Comparison of ENCODE assay signal across 2 cellular contexts in the genomic region with DNA sequence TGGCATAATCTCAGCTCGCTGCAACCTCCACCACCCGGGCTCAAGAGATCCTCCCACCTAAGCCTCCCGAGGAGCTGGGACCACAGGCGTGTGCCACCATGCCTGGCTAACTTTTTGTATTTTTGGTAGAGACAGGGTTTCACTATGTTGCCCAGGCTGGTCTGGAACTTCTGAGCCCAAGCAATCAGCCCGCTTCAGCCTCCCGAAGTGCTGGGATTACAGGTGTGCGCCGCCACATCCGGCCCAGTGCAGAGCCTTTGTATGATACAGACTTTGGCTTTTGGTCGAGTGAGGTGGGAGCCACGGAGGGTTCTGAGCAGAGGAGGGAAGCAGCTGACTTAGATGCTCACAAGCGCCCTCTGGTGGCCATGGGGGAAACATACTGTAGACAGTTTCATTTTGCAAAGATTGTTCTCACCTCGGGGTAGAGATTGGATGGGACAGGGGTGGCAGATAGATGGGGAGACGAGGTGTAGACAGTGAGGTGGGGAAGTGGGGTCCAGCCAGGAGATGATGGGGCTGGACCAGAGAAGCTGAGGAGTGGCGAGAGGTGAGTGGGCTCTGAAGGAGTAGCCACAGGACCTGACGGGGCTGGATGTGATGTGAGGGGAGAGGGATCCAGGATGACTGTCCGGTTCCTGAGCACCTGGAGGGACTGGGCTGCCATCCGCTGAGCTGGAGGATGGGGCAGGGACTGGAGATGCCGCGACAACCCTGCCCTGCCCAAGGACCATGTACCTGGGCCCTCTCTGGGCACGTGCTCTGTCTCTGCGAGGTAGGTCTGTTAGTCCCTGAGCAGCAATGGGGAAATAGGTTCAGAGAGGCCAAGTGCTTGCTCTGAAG.
A peak's percentile ranks its signal among the peaks of the same experiment; 100 is the strongest.
TF ChIP-seq lines count a peak whose summit lies in the region.

No MANE protein-coding gene starts in this region.

TF ChIP-seq in H1, 55 proteins besides CTCF, POLR2A, EP300 and RAD21:
- TF ChIP-seq HDAC2 (IDR thresholded peaks at IDR 0.05; ENCODE audit: borderline replicate concordance in 1 of 2, low read depth in 2 of 2, low read length in 2 of 2): peak in 1 of 2 experiments; percentile 82; a peak in 1 of 4 replicates
- peak; percentile 97 for TF ChIP-seq KDM1A (IDR thresholded peaks at IDR 0.05; ENCODE audit: borderline replicate concordance, low read length)

TF ChIP-seq in HepG2, 621 proteins besides CTCF, POLR2A, EP300 and RAD21:
- TF ChIP-seq ZMYM3 (CRISPR knock-in tag; IDR thresholded peaks at IDR 0.05) (peak; percentile 84), ZNF3 (CRISPR knock-in tag; IDR thresholded peaks at IDR 0.05) (peak; percentile 28; the same call in 1 of the 2 replicates), KDM1A (CRISPR knock-in tag; IDR thresholded peaks at IDR 0.05) (peak; percentile 85), ZNF121 (CRISPR knock-in tag; IDR thresholded peaks at IDR 0.05) (peak; percentile 54), ZNF460 (CRISPR knock-in tag; IDR thresholded peaks at IDR 0.05; ENCODE audit: borderline replicate concordance) (peak; percentile 80), STAG1 (CRISPR knock-in tag; IDR thresholded peaks at IDR 0.05) (peak; percentile 42), ZNF709 (CRISPR knock-in tag; IDR thresholded peaks at IDR 0.05) (peak; percentile 100), ZFP36 (IDR thresholded peaks at IDR 0.05; ENCODE audit: borderline replicate concordance, low read depth, low read length, partially characterized antibody) (peak; percentile 86), ZMYM2 (CRISPR knock-in tag; IDR thresholded peaks at IDR 0.05) (peak; percentile 52; the same call in 1 of the 2 replicates), ZNF768 (CRISPR knock-in tag; IDR thresholded peaks at IDR 0.05) (peak; percentile 83; the same call in 1 of the 2 replicates), ADNP (CRISPR knock-in tag; IDR thresholded peaks at IDR 0.05) (peak; percentile 81; the same call in 1 of the 2 replicates), RCOR2 (CRISPR knock-in tag; IDR thresholded peaks at IDR 0.05) (0 out of 2 replicates have a peak, but pooled peaks have one; percentile 18), SMC3 (IDR thresholded peaks at IDR 0.05; ENCODE audit: low read length) (peak; percentile 42; the same call in 1 of the 2 replicates)
- TF ChIP-seq, protein P1, sequence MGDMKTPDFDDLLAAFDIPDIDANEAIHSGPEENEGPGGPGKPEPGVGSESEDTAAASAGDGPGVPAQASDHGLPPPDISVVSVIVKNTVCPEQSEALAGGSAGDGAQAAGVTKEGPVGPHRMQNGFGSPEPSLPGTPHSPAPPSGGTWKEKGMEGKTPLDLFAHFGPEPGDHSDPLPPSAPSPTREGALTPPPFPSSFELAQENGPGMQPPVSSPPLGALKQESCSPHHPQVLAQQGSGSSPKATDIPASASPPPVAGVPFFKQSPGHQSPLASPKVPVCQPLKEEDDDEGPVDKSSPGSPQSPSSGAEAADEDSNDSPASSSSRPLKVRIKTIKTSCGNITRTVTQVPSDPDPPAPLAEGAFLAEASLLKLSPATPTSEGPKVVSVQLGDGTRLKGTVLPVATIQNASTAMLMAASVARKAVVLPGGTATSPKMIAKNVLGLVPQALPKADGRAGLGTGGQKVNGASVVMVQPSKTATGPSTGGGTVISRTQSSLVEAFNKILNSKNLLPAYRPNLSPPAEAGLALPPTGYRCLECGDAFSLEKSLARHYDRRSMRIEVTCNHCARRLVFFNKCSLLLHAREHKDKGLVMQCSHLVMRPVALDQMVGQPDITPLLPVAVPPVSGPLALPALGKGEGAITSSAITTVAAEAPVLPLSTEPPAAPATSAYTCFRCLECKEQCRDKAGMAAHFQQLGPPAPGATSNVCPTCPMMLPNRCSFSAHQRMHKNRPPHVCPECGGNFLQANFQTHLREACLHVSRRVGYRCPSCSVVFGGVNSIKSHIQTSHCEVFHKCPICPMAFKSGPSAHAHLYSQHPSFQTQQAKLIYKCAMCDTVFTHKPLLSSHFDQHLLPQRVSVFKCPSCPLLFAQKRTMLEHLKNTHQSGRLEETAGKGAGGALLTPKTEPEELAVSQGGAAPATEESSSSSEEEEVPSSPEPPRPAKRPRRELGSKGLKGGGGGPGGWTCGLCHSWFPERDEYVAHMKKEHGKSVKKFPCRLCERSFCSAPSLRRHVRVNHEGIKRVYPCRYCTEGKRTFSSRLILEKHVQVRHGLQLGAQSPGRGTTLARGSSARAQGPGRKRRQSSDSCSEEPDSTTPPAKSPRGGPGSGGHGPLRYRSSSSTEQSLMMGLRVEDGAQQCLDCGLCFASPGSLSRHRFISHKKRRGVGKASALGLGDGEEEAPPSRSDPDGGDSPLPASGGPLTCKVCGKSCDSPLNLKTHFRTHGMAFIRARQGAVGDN (CRISPR knock-in tag; IDR thresholded peaks at IDR 0.05): peak; percentile 21; the same call in 1 of the 2 replicates
- TF ChIP-seq, protein P2, sequence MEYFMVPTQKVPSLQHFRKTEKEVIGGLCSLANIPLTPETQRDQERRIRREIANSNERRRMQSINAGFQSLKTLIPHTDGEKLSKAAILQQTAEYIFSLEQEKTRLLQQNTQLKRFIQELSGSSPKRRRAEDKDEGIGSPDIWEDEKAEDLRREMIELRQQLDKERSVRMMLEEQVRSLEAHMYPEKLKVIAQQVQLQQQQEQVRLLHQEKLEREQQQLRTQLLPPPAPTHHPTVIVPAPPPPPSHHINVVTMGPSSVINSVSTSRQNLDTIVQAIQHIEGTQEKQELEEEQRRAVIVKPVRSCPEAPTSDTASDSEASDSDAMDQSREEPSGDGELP (IDR thresholded peaks at IDR 0.05; ENCODE audit: borderline replicate concordance, low read depth): peak; percentile 72; the same call in 1 of the 2 replicates
- TF ChIP-seq, protein P3, sequence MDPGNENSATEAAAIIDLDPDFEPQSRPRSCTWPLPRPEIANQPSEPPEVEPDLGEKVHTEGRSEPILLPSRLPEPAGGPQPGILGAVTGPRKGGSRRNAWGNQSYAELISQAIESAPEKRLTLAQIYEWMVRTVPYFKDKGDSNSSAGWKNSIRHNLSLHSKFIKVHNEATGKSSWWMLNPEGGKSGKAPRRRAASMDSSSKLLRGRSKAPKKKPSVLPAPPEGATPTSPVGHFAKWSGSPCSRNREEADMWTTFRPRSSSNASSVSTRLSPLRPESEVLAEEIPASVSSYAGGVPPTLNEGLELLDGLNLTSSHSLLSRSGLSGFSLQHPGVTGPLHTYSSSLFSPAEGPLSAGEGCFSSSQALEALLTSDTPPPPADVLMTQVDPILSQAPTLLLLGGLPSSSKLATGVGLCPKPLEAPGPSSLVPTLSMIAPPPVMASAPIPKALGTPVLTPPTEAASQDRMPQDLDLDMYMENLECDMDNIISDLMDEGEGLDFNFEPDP (CRISPR knock-in tag; conservative IDR thresholded peaks at IDR 0.05): 0 out of 2 replicates have a peak, but pooled peaks have one; percentile 13
TF ChIP-seq in HepG2: peak in this region for 16; not testable (repeated sequence) for 605.
